In the genomic region with DNA sequence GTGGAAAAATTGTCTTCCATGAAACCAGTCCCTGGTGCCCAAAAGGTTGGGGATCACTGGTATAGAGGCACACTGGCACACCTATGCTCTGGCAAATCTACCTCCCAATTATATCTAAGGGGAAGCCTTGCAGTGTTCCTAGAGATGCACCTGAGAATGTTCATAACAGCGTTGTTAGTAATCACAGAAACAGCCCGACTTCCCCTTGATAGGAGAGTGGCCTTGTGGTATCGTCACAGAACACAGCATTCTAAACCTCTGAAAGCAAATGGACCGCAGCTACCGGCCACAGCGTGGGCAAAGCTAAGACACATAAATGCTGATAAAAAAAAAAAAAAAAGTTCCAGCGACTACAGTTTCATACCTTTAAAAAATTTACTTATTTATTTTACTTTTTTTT, we compare ENCODE assay signal across 2 cellular contexts.
TF ChIP-seq lines count a peak whose summit lies in the region.

No MANE protein-coding gene starts in this region.

TF ChIP-seq in IMR-90, 13 proteins besides CTCF, POLR2A, EP300 and RAD21:
- TF ChIP-seq BHLHE40 (IDR thresholded peaks at IDR 0.05; ENCODE audit: low read depth, low read length) (no peak), MAFK (IDR thresholded peaks at IDR 0.05; ENCODE audit: low read depth, low read length) (no peak), MXI1 (IDR thresholded peaks at IDR 0.05; ENCODE audit: borderline replicate concordance, low read depth, low read length) (no peak), RCOR1 (IDR thresholded peaks at IDR 0.05; ENCODE audit: insufficient replicate concordance, low read length) (no peak)

TF ChIP-seq in HepG2, 621 proteins besides CTCF, POLR2A, EP300 and RAD21:
- TF ChIP-seq, protein P1, sequence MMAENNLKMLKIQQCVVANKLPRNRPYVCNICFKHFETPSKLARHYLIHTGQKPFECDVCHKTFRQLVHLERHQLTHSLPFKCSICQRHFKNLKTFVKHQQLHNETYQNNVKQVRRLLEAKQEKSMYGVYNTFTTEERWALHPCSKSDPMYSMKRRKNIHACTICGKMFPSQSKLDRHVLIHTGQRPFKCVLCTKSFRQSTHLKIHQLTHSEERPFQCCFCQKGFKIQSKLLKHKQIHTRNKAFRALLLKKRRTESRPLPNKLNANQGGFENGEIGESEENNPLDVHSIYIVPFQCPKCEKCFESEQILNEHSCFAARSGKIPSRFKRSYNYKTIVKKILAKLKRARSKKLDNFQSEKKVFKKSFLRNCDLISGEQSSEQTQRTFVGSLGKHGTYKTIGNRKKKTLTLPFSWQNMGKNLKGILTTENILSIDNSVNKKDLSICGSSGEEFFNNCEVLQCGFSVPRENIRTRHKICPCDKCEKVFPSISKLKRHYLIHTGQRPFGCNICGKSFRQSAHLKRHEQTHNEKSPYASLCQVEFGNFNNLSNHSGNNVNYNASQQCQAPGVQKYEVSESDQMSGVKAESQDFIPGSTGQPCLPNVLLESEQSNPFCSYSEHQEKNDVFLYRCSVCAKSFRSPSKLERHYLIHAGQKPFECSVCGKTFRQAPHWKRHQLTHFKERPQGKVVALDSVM (CRISPR knock-in tag; IDR thresholded peaks at IDR 0.05): no peak
- TF ChIP-seq, protein P2, sequence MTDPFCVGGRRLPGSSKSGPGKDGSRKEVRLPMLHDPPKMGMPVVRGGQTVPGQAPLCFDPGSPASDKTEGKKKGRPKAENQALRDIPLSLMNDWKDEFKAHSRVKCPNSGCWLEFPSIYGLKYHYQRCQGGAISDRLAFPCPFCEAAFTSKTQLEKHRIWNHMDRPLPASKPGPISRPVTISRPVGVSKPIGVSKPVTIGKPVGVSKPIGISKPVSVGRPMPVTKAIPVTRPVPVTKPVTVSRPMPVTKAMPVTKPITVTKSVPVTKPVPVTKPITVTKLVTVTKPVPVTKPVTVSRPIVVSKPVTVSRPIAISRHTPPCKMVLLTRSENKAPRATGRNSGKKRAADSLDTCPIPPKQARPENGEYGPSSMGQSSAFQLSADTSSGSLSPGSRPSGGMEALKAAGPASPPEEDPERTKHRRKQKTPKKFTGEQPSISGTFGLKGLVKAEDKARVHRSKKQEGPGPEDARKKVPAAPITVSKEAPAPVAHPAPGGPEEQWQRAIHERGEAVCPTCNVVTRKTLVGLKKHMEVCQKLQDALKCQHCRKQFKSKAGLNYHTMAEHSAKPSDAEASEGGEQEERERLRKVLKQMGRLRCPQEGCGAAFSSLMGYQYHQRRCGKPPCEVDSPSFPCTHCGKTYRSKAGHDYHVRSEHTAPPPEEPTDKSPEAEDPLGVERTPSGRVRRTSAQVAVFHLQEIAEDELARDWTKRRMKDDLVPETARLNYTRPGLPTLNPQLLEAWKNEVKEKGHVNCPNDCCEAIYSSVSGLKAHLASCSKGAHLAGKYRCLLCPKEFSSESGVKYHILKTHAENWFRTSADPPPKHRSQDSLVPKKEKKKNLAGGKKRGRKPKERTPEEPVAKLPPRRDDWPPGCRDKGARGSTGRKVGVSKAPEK (CRISPR knock-in tag; IDR thresholded peaks at IDR 0.05; ENCODE audit: borderline replicate concordance): no peak
- TF ChIP-seq, protein P3, sequence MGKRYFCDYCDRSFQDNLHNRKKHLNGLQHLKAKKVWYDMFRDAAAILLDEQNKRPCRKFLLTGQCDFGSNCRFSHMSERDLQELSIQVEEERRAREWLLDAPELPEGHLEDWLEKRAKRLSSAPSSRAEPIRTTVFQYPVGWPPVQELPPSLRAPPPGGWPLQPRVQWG (CRISPR knock-in tag; IDR thresholded peaks at IDR 0.05; ENCODE audit: borderline replicate concordance, low read depth): no peak
- TF ChIP-seq ZNF781 (CRISPR knock-in tag; IDR thresholded peaks at IDR 0.05; ENCODE audit: borderline replicate concordance, not compliant biosample characterization): no peak
- no peak for TF ChIP-seq MED1 (CRISPR knock-in tag; IDR thresholded peaks at IDR 0.05)
- no peak for TF ChIP-seq BRD4 (CRISPR knock-in tag; IDR thresholded peaks at IDR 0.05)
- no peak for TF ChIP-seq ZNF24 (IDR thresholded peaks at IDR 0.05)
- no peak for TF ChIP-seq JUNB (CRISPR knock-in tag; IDR thresholded peaks at IDR 0.05; ENCODE audit: borderline replicate concordance)
- TF ChIP-seq MATR3 (CRISPR knock-in tag; IDR thresholded peaks at IDR 0.05): no peak
- TF ChIP-seq, protein P4, sequence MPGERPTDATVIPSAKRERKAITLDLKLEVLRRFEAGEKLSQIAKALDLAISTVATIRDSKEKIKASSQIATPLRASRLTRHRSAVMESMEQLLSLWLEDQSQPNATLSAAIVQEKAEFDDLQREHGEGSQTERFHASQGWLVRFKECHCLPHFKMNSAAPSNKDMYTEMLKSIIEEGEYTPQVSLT (CRISPR knock-in tag; IDR thresholded peaks at IDR 0.05; ENCODE audit: borderline replicate concordance, low read depth): no peak
- TF ChIP-seq CCAR2 (optimal IDR thresholded peaks at IDR 0.05; ENCODE audit: low read depth, low read length): no peak
- no peak for TF ChIP-seq SAP130 (CRISPR knock-in tag; IDR thresholded peaks at IDR 0.05; ENCODE audit: low read depth)
- TF ChIP-seq DPF2 (CRISPR knock-in tag; IDR thresholded peaks at IDR 0.05; ENCODE audit: borderline replicate concordance, low read depth): no peak
- TF ChIP-seq, protein P5, sequence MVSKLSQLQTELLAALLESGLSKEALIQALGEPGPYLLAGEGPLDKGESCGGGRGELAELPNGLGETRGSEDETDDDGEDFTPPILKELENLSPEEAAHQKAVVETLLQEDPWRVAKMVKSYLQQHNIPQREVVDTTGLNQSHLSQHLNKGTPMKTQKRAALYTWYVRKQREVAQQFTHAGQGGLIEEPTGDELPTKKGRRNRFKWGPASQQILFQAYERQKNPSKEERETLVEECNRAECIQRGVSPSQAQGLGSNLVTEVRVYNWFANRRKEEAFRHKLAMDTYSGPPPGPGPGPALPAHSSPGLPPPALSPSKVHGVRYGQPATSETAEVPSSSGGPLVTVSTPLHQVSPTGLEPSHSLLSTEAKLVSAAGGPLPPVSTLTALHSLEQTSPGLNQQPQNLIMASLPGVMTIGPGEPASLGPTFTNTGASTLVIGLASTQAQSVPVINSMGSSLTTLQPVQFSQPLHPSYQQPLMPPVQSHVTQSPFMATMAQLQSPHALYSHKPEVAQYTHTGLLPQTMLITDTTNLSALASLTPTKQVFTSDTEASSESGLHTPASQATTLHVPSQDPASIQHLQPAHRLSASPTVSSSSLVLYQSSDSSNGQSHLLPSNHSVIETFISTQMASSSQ (IDR thresholded peaks at IDR 0.05; ENCODE audit: low read depth): no peak
- TF ChIP-seq, protein P5 (CRISPR knock-in tag; IDR thresholded peaks at IDR 0.05; ENCODE audit: borderline replicate concordance): no peak
- TF ChIP-seq, protein P6, sequence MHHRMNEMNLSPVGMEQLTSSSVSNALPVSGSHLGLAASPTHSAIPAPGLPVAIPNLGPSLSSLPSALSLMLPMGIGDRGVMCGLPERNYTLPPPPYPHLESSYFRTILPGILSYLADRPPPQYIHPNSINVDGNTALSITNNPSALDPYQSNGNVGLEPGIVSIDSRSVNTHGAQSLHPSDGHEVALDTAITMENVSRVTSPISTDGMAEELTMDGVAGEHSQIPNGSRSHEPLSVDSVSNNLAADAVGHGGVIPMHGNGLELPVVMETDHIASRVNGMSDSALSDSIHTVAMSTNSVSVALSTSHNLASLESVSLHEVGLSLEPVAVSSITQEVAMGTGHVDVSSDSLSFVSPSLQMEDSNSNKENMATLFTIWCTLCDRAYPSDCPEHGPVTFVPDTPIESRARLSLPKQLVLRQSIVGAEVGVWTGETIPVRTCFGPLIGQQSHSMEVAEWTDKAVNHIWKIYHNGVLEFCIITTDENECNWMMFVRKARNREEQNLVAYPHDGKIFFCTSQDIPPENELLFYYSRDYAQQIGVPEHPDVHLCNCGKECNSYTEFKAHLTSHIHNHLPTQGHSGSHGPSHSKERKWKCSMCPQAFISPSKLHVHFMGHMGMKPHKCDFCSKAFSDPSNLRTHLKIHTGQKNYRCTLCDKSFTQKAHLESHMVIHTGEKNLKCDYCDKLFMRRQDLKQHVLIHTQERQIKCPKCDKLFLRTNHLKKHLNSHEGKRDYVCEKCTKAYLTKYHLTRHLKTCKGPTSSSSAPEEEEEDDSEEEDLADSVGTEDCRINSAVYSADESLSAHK (CRISPR knock-in tag; IDR thresholded peaks at IDR 0.05; ENCODE audit: borderline replicate concordance): no peak
